10 cellular contexts compared by ENCODE assay signal in the genomic region with DNA sequence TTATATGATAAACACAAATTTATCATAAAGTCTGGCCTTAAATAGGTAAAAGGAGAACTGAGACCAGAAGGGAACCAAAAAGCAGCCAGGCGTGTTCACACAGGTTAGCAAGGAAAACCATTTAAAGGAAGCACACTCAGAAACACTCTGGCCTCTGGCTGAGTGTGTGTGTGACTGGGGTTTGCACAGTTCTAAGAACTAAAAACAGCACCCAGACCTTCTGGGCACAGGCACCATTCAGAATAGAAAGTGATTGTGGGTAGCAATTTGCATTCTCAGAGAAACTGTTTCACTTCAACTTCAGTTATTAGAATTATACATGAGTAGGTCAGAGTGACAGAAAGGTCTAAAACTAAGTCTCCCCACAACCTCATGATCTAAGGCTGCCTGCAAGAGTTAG. TPM values are rescaled to one million over a fixed set of nuclear protein-coding genes. Genes with fewer than 3 reads are reported as not detected.
DNase-seq lines count a peak whose midpoint lies in the region; ATAC-seq and TF ChIP-seq lines count a peak whose summit lies in the region.
"Had no signal": no experiment of that assay in that cellular context is flagged by ENCODE, and none has a peak within 500 bp of the region (broad histone marks: within the 10 kb centered on the region; RNA-seq: fewer than 3 reads in every experiment).

No MANE protein-coding gene starts in this region.

- DNase-seq in NOMO-1 treated with DMSO at 0.1 percent for 48 hours (lab: John Stamatoyannopoulos, UW; ENCODE audit: unreplicated experiment) (peak; percentile 28), NOMO-1 treated with dmso at 0.1 percent for 144 hours (lab: John Stamatoyannopoulos, UW; ENCODE audit: unreplicated experiment) (no peak), natural killer cell (peak; percentile 16), mesenteric fat pad (ENCODE audit: low spot score) (no peak), AG20443 (ENCODE audit: low spot score) (no peak), NCI-H1436 treated with DMSO at 0.1 percent for 48 hours (lab: John Stamatoyannopoulos, UW) (no peak)

- intact Hi-C loops in natural killer cell (cut with micrococcal nuclease), result loop anchor here (1.0 kb wide), 1 partner anchor 14 kb away; no protein-coding TSS in a partner anchor

- no peaks in the 10 kb centered on the region for H3K9me3 Mint-ChIP-seq in natural killer cell
- H3K9me3 Mint-ChIP-seq: naive thymus-derived CD8-positive, alpha-beta T cell had no signal

- peak overlapping the region; percentile 69 for H3K4me3 Mint-ChIP-seq in natural killer cell

- H3K27me3 Mint-ChIP-seq in natural killer cell (ENCODE audit: low read depth in 2 of 2), result peaks cover 15 to 26% of the 10 kb centered on the region in 2 donors
- H3K27me3 Mint-ChIP-seq: naive thymus-derived CD8-positive, alpha-beta T cell had no signal

- peak overlapping the region; percentile 79 to 81 for H3K27ac Mint-ChIP-seq in natural killer cell

- peaks cover 32 to 34% of the 10 kb centered on the region in 2 donors for H3K4me1 Mint-ChIP-seq in natural killer cell

- H3K36me3 Mint-ChIP-seq in natural killer cell, result no peaks in the 10 kb centered on the region

- no peak for TF ChIP-seq CTCF in natural killer cell (IDR thresholded peaks at IDR 0.05)

- peak; percentile 98 for ATAC-seq in GM21723 (IDR thresholded peaks at IDR 0.05; ENCODE audit: unreplicated experiment)
- peak; percentile 92 for ATAC-seq in HG03575 (IDR thresholded peaks at IDR 0.05; ENCODE audit: extremely low read depth, insufficient number of reproducible peaks, low FRiP score, unreplicated experiment)
- ATAC-seq in natural killer cell, result peak; percentile 69 to 82 (median 74)

RNA-seq across cellular contexts. Expression of a gene that starts 10.0 kb away (rescaled TPM):
- 1 to 10 TPM in 1 of 3 donors, under 1 TPM in 2; 0.77 to 1.3 (median 0.80) TPM for total RNA-seq in natural killer cell
- 0.42 TPM for total RNA-seq in mesenteric fat pad
- total RNA-seq: epithelial cell of proximal tubule; naive thymus-derived CD8-positive, alpha-beta T cell had no signal

RNA-seq across cellular contexts. Expression of a gene that starts 45.2 kb away (rescaled TPM):
- total RNA-seq in natural killer cell (1 to 10 TPM in 1 of 3 donors, under 1 TPM in 2; 0.61 to 6.0 (median 0.68) TPM), mesenteric fat pad (41.2 TPM)
- total RNA-seq: epithelial cell of proximal tubule had no signal

Comparison
In these comparisons a context has a peak if more than half of its experiments do, and no peak if none do; other contexts are left out.
1. DNase-seq: peak in NOMO-1 treated with DMSO at 0.1 percent for 48 hours (single experiment) and natural killer cell (single experiment); none in NOMO-1 treated with dmso at 0.1 percent for 144 hours (single experiment), mesenteric fat pad (single experiment), AG20443 (single experiment) and NCI-H1436 treated with DMSO at 0.1 percent for 48 hours (single experiment).
2. Peak in every context shown above with its lines, with median percentiles within 50 percentile points of each other: ATAC-seq.